Comparison of ENCODE assay signal across 8 cellular contexts in the genomic region with DNA sequence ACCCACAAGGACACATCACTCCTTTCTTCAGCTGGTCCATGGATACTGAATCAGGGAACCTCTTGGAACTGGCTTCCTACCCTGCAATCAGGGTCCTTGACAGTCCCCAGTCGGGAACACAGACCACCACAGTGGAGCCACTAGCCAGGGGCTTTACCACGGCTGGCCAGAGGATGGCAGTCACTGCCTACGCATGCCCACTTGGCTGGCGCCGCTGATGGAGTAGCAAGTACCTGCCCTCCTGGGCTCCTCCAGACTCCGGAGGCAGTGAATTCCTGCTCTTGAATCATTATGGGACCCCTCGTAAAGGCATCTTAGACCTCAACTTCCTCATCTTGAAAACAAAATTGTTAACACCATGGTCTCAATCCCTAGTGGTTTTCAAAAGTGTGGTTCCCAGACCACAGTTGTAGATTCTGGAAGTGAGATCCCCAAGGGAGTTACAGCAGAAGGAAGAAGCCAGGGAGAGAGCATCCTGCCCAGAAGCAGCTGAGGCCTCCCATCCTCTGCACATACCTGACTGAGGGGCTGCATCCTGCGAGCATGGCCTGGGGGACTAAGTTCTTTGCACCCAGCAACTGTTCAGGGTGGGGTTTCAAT. TPM values are rescaled to one million over a fixed set of nuclear protein-coding genes. Genes with fewer than 3 reads are reported as not detected.
DNase-seq lines count a peak whose midpoint lies in the region; ATAC-seq and TF ChIP-seq lines count a peak whose summit lies in the region.

No MANE protein-coding gene starts in this region.

- H3K4me3 ChIP-seq in H7 (ENCODE audit: insufficient read depth, low read depth, low read length), result no peak overlapping the region
- H3K4me3 ChIP-seq in lower lobe of right lung, result no peak overlapping the region

- H3K36me3 Mint-ChIP-seq in stimulated activated effector memory CD8-positive, alpha-beta T cell treated with anti-CD3 and anti-CD28 coated beads, Interleukin-12 subunit alpha, Interleukin-12 subunit beta, amount 100 ng/mL, for 72 hours, result no peaks in the 10 kb centered on the region

- H3K27ac Mint-ChIP-seq in stimulated activated effector memory CD8-positive, alpha-beta T cell treated with anti-CD3 and anti-CD28 coated beads, Interleukin-12 subunit alpha, Interleukin-12 subunit beta, amount 100 ng/mL, for 72 hours, result no peak overlapping the region

- TF ChIP-seq CTCF in lower lobe of right lung (IDR thresholded peaks at IDR 0.05), result peak; percentile 86

- H3K9me3 ChIP-seq in lower lobe of right lung, result no peaks in the 10 kb centered on the region

- H3K36me3 ChIP-seq in H7 (replicated peaks; ENCODE audit: control insufficient read depth, insufficient read depth, low read length) (no peaks in the 10 kb centered on the region), lower lobe of right lung (no peaks in the 10 kb centered on the region)

- peaks cover 6% of the 10 kb centered on the region for H3K4me1 ChIP-seq in lower lobe of right lung

- no peaks in the 10 kb centered on the region for H3K4me1 Mint-ChIP-seq in stimulated activated effector memory CD8-positive, alpha-beta T cell treated with anti-CD3 and anti-CD28 coated beads, Interleukin-12 subunit alpha, Interleukin-12 subunit beta, amount 100 ng/mL, for 72 hours

- intact Hi-C loops in lower lobe of right lung (cut with DNase I), result loop anchor here (10.0 kb wide), 1 partner anchor 116 kb away; no protein-coding TSS in a partner anchor

- H3K27ac ChIP-seq in lower lobe of right lung, result no peak overlapping the region

- peak; percentile 77 to 82 for ATAC-seq in lower lobe of right lung
- peak; percentile 81 for ATAC-seq in stimulated activated effector memory CD8-positive, alpha-beta T cell treated with anti-CD3 and anti-CD28 coated beads, Interleukin-12 subunit alpha, Interleukin-12 subunit beta, amount 100 ng/mL, for 72 hours
- no peak for ATAC-seq in HG03342 (IDR thresholded peaks at IDR 0.05; ENCODE audit: unreplicated experiment)

- no peak overlapping the region for H3K4me3 Mint-ChIP-seq in stimulated activated effector memory CD8-positive, alpha-beta T cell treated with anti-CD3 and anti-CD28 coated beads, Interleukin-12 subunit alpha, Interleukin-12 subunit beta, amount 100 ng/mL, for 72 hours

- H3K9me3 Mint-ChIP-seq in stimulated activated effector memory CD8-positive, alpha-beta T cell treated with anti-CD3 and anti-CD28 coated beads, Interleukin-12 subunit alpha, Interleukin-12 subunit beta, amount 100 ng/mL, for 72 hours, result no peaks in the 10 kb centered on the region

- H3K27me3 ChIP-seq in H7 (ENCODE audit: control insufficient read depth, insufficient read depth, low read length), result no peaks in the 10 kb centered on the region
- H3K27me3 ChIP-seq in lower lobe of right lung (ENCODE audit: low read depth), result peaks cover 11% of the 10 kb centered on the region

- DNase-seq in Ammon's horn (ENCODE audit: low spot score) (peak; percentile 85), H7 (peak; percentile 89), NCI-H345 (lab: John Stamatoyannopoulos, UW) (peak; percentile 64), dermis blood vessel endothelial cell (peak; percentile 87), lower lobe of right lung (peak; percentile 76)
- peak; percentile 76 for DNase-seq in activated CD4-positive, alpha-beta T cell treated with anti-CD3 and anti-CD28 coated beads for 48 hours
- peak; percentile 33 to 80 for DNase-seq in stimulated activated effector memory CD8-positive, alpha-beta T cell treated with anti-CD3 and anti-CD28 coated beads, Interleukin-12 subunit alpha, Interleukin-12 subunit beta, amount 100 ng/mL, for 72 hours (ENCODE audit: low spot score in 2 of 2)

RNA-seq across cellular contexts. Expression of a gene that starts 9.1 kb away (rescaled TPM):
- total RNA-seq in H7 (2014; rRNA removed; shearing (Covaris generic)), result 64.0 and 87.1 TPM in 2 replicates
- total RNA-seq in dermis blood vessel endothelial cell (64.1 and 76.2 TPM in 2 replicates), lower lobe of right lung (44.4 TPM)

RNA-seq across cellular contexts. Expression of a gene that starts 31.6 kb away (rescaled TPM):
- 744 and 864 TPM in 2 replicates for total RNA-seq in H7 (2014; rRNA removed; shearing (Covaris generic))
- not detected in 2 replicates for total RNA-seq in dermis blood vessel endothelial cell
- total RNA-seq in lower lobe of right lung, result not detected

RNA-seq across cellular contexts. Expression of a gene that starts 44.2 kb away (rescaled TPM):
- 0.03 and 0.11 TPM in 2 replicates for total RNA-seq in H7 (2014; rRNA removed; shearing (Covaris generic))
- total RNA-seq in dermis blood vessel endothelial cell, result 3.9 and 5.6 TPM in 2 replicates
- total RNA-seq in lower lobe of right lung, result 34.4 TPM

Comparison
In these comparisons a context has a peak if more than half of its experiments do, and no peak if none do; other contexts are left out.
1. RNA of a gene that starts 31.6 kb away (total RNA-seq): 744 to 864 TPM in H7; not detected in dermis blood vessel endothelial cell and not detected in lower lobe of right lung (single experiment); every median in the first group is over 100 times any median in the second.
2. Peak in every context shown above with its lines, with median percentiles within 50 percentile points of each other: DNase-seq.